27 cellular contexts compared by ENCODE assay signal in the genomic region with DNA sequence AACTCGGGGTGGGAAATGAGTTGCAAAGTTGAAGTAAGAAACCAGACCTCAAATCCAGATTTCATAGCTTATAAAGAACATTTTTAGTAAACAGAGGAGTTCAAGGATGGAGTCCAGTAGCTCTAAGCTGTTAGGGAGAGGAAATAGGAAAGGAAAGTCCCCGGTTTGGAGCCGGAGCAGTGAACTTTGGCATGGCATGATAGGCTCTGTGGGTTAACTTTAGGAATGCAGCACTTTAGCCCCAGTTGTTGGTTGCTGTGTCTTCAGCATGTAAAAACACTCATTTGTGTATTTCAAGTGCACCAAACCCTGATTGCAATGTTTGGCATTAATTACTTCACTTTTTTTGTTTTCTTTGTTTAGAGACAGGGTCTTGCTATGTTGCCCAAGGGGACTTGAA.
"Had no signal": no experiment of that assay in that cellular context is flagged by ENCODE, and none has a peak within 500 bp of the region (broad histone marks: within the 10 kb centered on the region; RNA-seq: fewer than 3 reads in every experiment).

No MANE protein-coding gene starts in this region.

- H3K4me1 Mint-ChIP-seq: endodermal cell, neural crest cell had no signal

- DNase-seq: colonic mucosa; effector CD8-positive, alpha-beta T cell; endodermal cell; foreskin fibroblast; gastrocnemius medialis; head of caudate nucleus; kidney; left ventricle myocardium inferior; lower lobe of right lung; naive B cell; psoas muscle; right cardiac atrium; stimulated activated CD4-positive, alpha-beta T cell treated with anti-CD3 and anti-CD28 coated beads, Interleukin-12 subunit alpha, Interleukin-12 subunit beta, amount 100 ng/mL, for 4 hours; stimulated activated CD4-positive, alpha-beta T cell treated with anti-CD3 and anti-CD28 coated beads, Interleukin-1b, Interleukin-23, amount 100 ng/mL, for 48 hours; stimulated activated CD4-positive, alpha-beta T cell treated with anti-CD3 and anti-CD28 coated beads, Interleukin-4, amount 100 ng/mL, for 24 hours; stimulated activated naive CD4-positive, alpha-beta T cell treated with Interleukin-2 at 50 U/mL for 16 hours; stomach; thyroid gland; trophoblast cell had no signal

- H3K4me3 ChIP-seq: colonic mucosa, gastrocnemius medialis, left ventricle myocardium inferior, lower lobe of right lung, psoas muscle, skin epidermis, stomach, thyroid gland had no signal

- H3K27me3 Mint-ChIP-seq: central memory CD8-positive, alpha-beta T cell; dendritic cell treated with granulocyte-macrophage colony-stimulating factor and Interleukin-4, amounts not matched to agents 40 ng/mL and 50 ng/mL, for 4 days; naive B cell; natural killer cell treated with Interleukin-12 subunit alpha and Interleukin-12 subunit beta and Interleukin-15 and Interleukin-18, amount 100 ng/mL, for 72 hours had no signal

- H3K4me3 Mint-ChIP-seq: central memory CD8-positive, alpha-beta T cell; dendritic cell treated with granulocyte-macrophage colony-stimulating factor and Interleukin-4, amounts not matched to agents 40 ng/mL and 50 ng/mL, for 4 days; endodermal cell; naive B cell; natural killer cell treated with Interleukin-12 subunit alpha and Interleukin-12 subunit beta and Interleukin-15 and Interleukin-18, amount 100 ng/mL, for 72 hours; neural crest cell; stimulated activated effector memory CD8-positive, alpha-beta T cell treated with anti-CD3 and anti-CD28 coated beads, Interleukin-12 subunit alpha, Interleukin-12 subunit beta, amount 100 ng/mL, for 72 hours had no signal

- H3K27ac ChIP-seq: colonic mucosa, epithelial cell of prostate, gastrocnemius medialis, left ventricle myocardium inferior, lower lobe of right lung, psoas muscle, skin epidermis, stomach had no signal

- H3K36me3 ChIP-seq: colonic mucosa, gastrocnemius medialis, left ventricle myocardium inferior, lower lobe of right lung, stomach, thyroid gland had no signal

- H3K9me3 Mint-ChIP-seq: central memory CD8-positive, alpha-beta T cell; dendritic cell treated with granulocyte-macrophage colony-stimulating factor and Interleukin-4, amounts not matched to agents 40 ng/mL and 50 ng/mL, for 4 days; endodermal cell; naive B cell; natural killer cell treated with Interleukin-12 subunit alpha and Interleukin-12 subunit beta and Interleukin-15 and Interleukin-18, amount 100 ng/mL, for 72 hours; neural crest cell; stimulated activated effector memory CD8-positive, alpha-beta T cell treated with anti-CD3 and anti-CD28 coated beads, Interleukin-12 subunit alpha, Interleukin-12 subunit beta, amount 100 ng/mL, for 72 hours had no signal

- H3K27ac Mint-ChIP-seq: endodermal cell; naive B cell; stimulated activated effector memory CD8-positive, alpha-beta T cell treated with anti-CD3 and anti-CD28 coated beads, Interleukin-12 subunit alpha, Interleukin-12 subunit beta, amount 100 ng/mL, for 72 hours had no signal

- H3K9me3 ChIP-seq: colonic mucosa, gastrocnemius medialis, left ventricle myocardium inferior, lower lobe of right lung, psoas muscle, stomach, thyroid gland had no signal

- FAIRE-seq: kidney had no signal

- H3K36me3 Mint-ChIP-seq: naive B cell; natural killer cell treated with Interleukin-12 subunit alpha and Interleukin-12 subunit beta and Interleukin-15 and Interleukin-18, amount 100 ng/mL, for 72 hours; stimulated activated effector memory CD8-positive, alpha-beta T cell treated with anti-CD3 and anti-CD28 coated beads, Interleukin-12 subunit alpha, Interleukin-12 subunit beta, amount 100 ng/mL, for 72 hours had no signal

- H3K27me3 ChIP-seq: colonic mucosa, gastrocnemius medialis, stomach, thyroid gland had no signal

- ATAC-seq: esophagus mucosa; gastrocnemius medialis; lower lobe of right lung; natural killer cell treated with Interleukin-12 subunit alpha and Interleukin-12 subunit beta and Interleukin-15 and Interleukin-18, amount 100 ng/mL, for 72 hours; psoas muscle; right cardiac atrium; stimulated activated effector memory CD8-positive, alpha-beta T cell treated with anti-CD3 and anti-CD28 coated beads, Interleukin-12 subunit alpha, Interleukin-12 subunit beta, amount 100 ng/mL, for 72 hours had no signal
